ENCODE assay signal across 14 cellular contexts in the genomic region with DNA sequence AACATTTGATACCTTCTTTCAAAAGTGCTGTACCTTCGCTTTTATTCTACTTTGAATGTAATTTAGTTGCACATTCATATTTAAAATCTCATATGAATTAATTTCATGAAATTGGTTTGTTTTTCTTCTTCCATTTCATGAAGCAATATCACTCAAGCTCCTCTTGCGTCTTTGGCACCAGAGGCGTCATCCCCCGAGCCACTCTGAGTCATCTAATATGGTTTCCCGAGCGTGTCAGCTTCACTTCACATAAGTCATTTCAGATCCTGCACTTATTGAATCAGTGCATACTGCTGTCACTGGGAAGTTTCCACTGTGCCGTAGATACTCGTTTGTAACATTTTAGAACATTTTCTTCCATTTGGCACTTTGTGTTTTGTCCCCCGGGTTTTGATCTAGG. TPM values are rescaled to one million over a fixed set of nuclear protein-coding genes. Genes with fewer than 3 reads are reported as not detected.
A peak's percentile ranks its signal among the peaks of the same experiment; 100 is the strongest.
DNase-seq lines count a peak whose midpoint lies in the region; ATAC-seq and TF ChIP-seq lines count a peak whose summit lies in the region.
"Had no signal": no experiment of that assay in that cellular context is flagged by ENCODE, and none has a peak within 500 bp of the region (broad histone marks: within the 10 kb centered on the region; RNA-seq: fewer than 3 reads in every experiment).

No MANE protein-coding gene starts in this region.

- peak; percentile 73 for DNase-seq in MCF 10A (ENCODE audit: unreplicated experiment)
- no peak for DNase-seq in mammary epithelial cell
- peak; percentile 62 for DNase-seq in fibroblast of gingiva (ENCODE audit: low read depth)
- DNase-seq in Caco-2: no peak
- DNase-seq in NCI-H1092 (lab: John Stamatoyannopoulos, UW): no peak
- no peak for DNase-seq in lower lobe of right lung
- DNase-seq: effector CD4-positive, alpha-beta T cell; hippocampal formation; NCI-H2171 treated with DMSO at 0.1 percent for 48 hours; uterus had no signal

- no peak overlapping the region for H3K9ac ChIP-seq in mammary epithelial cell (ENCODE audit: insufficient read depth, low read length)
- H3K9ac ChIP-seq in OCI-LY3 (ENCODE audit: low read length): peak overlapping the region; percentile 37; the same call in 1 of the 2 replicates
- H3K9ac ChIP-seq: KMS-11 had no signal

- H3K36me3 Mint-ChIP-seq in MCF 10A (ENCODE audit: insufficient read depth, unreplicated experiment) (peaks cover 6% of the 10 kb centered on the region), Caco-2 (ENCODE audit: insufficient read depth, unreplicated experiment) (no peaks in the 10 kb centered on the region)
- peaks cover 5% of the 10 kb centered on the region for H3K36me3 Mint-ChIP-seq in stimulated activated memory B cell treated with anti-CD40 and anti-IgM and Interleukin-4, amounts not matched to agents 10 μg/mL and 1 μg/mL and 100 μg/mL, for 72 hours

- H3K27ac Mint-ChIP-seq in MCF 10A (ENCODE audit: low read depth, unreplicated experiment) (peak overlapping the region; percentile 61), Caco-2 (ENCODE audit: unreplicated experiment) (no peak overlapping the region)
- peak overlapping the region; percentile 31 for H3K27ac Mint-ChIP-seq in stimulated activated memory B cell treated with anti-CD40 and anti-IgM and Interleukin-4, amounts not matched to agents 10 μg/mL and 1 μg/mL and 100 μg/mL, for 72 hours

- H4K20me1 ChIP-seq in mammary epithelial cell (ENCODE audit: insufficient read depth, low read length) (no peaks in the 10 kb centered on the region), OCI-LY3 (ENCODE audit: insufficient read depth, low read length) (no peaks in the 10 kb centered on the region)

- intact Hi-C loops in MCF 10A (cut with micrococcal nuclease): no loop called here
- intact Hi-C loops in mammary epithelial cell (cut with micrococcal nuclease): no loop called here
- intact Hi-C loops in Caco-2 (cut with micrococcal nuclease; ENCODE audit: unreplicated experiment): no loop called here
- intact Hi-C loops in lower lobe of right lung (cut with DNase I): no loop called here

- no peaks in the 10 kb centered on the region for H3K9me3 ChIP-seq in mammary epithelial cell (replicated peaks; ENCODE audit: insufficient read depth, low read length)
- H3K9me3 ChIP-seq in OCI-LY3 (ENCODE audit: insufficient read depth, low read length): no peaks in the 10 kb centered on the region
- no peaks in the 10 kb centered on the region for H3K9me3 ChIP-seq in Caco-2
- H3K9me3 ChIP-seq in lower lobe of right lung: no peaks in the 10 kb centered on the region
- H3K9me3 ChIP-seq: uterus had no signal

- H3K4me1 Mint-ChIP-seq in MCF 10A (ENCODE audit: insufficient read depth, unreplicated experiment) (peaks cover 25% of the 10 kb centered on the region), Caco-2 (ENCODE audit: low read depth, unreplicated experiment) (no peaks in the 10 kb centered on the region)
- peaks cover 12% of the 10 kb centered on the region for H3K4me1 Mint-ChIP-seq in stimulated activated memory B cell treated with anti-CD40 and anti-IgM and Interleukin-4, amounts not matched to agents 10 μg/mL and 1 μg/mL and 100 μg/mL, for 72 hours

- H3K4me2 ChIP-seq in mammary epithelial cell (ENCODE audit: insufficient read depth, low read depth, low read length) (no peak overlapping the region), OCI-LY3 (ENCODE audit: low read length) (peak overlapping the region; percentile 55)
- H3K4me2 ChIP-seq: KMS-11 had no signal

- H3K4me3 Mint-ChIP-seq in MCF 10A (ENCODE audit: unreplicated experiment) (no peak overlapping the region), Caco-2 (ENCODE audit: unreplicated experiment) (no peak overlapping the region)
- no peak overlapping the region for H3K4me3 Mint-ChIP-seq in stimulated activated memory B cell treated with anti-CD40 and anti-IgM and Interleukin-4, amounts not matched to agents 10 μg/mL and 1 μg/mL and 100 μg/mL, for 72 hours

- H3K36me3 ChIP-seq in mammary epithelial cell (ENCODE audit: insufficient read depth, low read length): no peaks in the 10 kb centered on the region
- H3K36me3 ChIP-seq in OCI-LY3 (replicated peaks; ENCODE audit: low read depth, low read length): no peaks in the 10 kb centered on the region
- no peaks in the 10 kb centered on the region for H3K36me3 ChIP-seq in Caco-2 (ENCODE audit: control insufficient read depth, insufficient read depth, low read length)
- H3K36me3 ChIP-seq in lower lobe of right lung: no peaks in the 10 kb centered on the region
- H3K36me3 ChIP-seq: uterus had no signal

- no peaks in the 10 kb centered on the region for H3K27me3 ChIP-seq in mammary epithelial cell (ENCODE audit: insufficient read depth, low read length)
- H3K27me3 ChIP-seq in OCI-LY3 (ENCODE audit: low read depth, low read length): no peaks in the 10 kb centered on the region
- no peaks in the 10 kb centered on the region for H3K27me3 ChIP-seq in Caco-2 (replicated peaks; ENCODE audit: control insufficient read depth, insufficient read depth, low read length)
- no peaks in the 10 kb centered on the region for H3K27me3 ChIP-seq in lower lobe of right lung (ENCODE audit: low read depth)
- H3K27me3 ChIP-seq: uterus had no signal

- peak; percentile 55 for ATAC-seq in stimulated activated memory B cell treated with anti-CD40 and anti-IgM and Interleukin-4, amounts not matched to agents 10 μg/mL and 1 μg/mL and 100 μg/mL, for 72 hours
- ATAC-seq in lower lobe of right lung: no peak

- WGBS in mammary epithelial cell (ENCODE audit: low coverage, missing lambda C conversion rate): 97% methylated on average over 9 of the region's 9 CpGs

- no TSS peak for BruUV-seq in MCF 10A (replicated peaks; lab: Mats Ljungman, UMichigan)
- no TSS peak for BruUV-seq in mammary epithelial cell (replicated peaks; lab: Mats Ljungman, UMichigan)
- no TSS peak for BruUV-seq in Caco-2 (replicated peaks; lab: Mats Ljungman, UMichigan)

- in situ Hi-C loops in mammary epithelial cell (cut with MboI; ENCODE audit: low sequenced_read_pairs in 2 of 2): no loop called here

- H2AFZ ChIP-seq in mammary epithelial cell (ENCODE audit: low read depth, low read length) (no peak overlapping the region), OCI-LY3 (ENCODE audit: low read depth, low read length) (peak overlapping the region; percentile 9; the same call in 1 of the 2 replicates)

- no peak for TF ChIP-seq CTCF in MCF 10A (IDR thresholded peaks at IDR 0.05; ENCODE audit: unreplicated experiment)
- no peak for TF ChIP-seq CTCF in mammary epithelial cell (conservative IDR thresholded peaks at IDR 0.05 in 1 of 2, IDR thresholded peaks at IDR 0.05 in 1 of 2; ENCODE audit: extremely low read depth in 1 of 2, insufficient read depth in 1 of 2, low read depth in 1 of 2, low read length in 2 of 2)
- no peak for TF ChIP-seq CTCF in OCI-LY3 (IDR thresholded peaks at IDR 0.05; ENCODE audit: low read depth, low read length)
- no peak for TF ChIP-seq CTCF in Caco-2 (IDR thresholded peaks at IDR 0.05; ENCODE audit: insufficient read depth in 1 of 2, low read depth in 1 of 2, low read length in 1 of 2, severe bottlenecking in 1 of 2, unreplicated experiment in 1 of 2)
- TF ChIP-seq CTCF in lower lobe of right lung (IDR thresholded peaks at IDR 0.05): no peak

- H3K79me2 ChIP-seq in mammary epithelial cell (ENCODE audit: insufficient read depth, low read length) (peaks cover 3% of the 10 kb centered on the region), OCI-LY3 (ENCODE audit: low read length) (no peaks in the 10 kb centered on the region)

- POLR2A ChIA-PET in MCF 10A (lab: Yijun Ruan, JAX): interaction anchor here (1.3 kb wide), 1 partner anchor 10 kb away, joined by 5 read pairs; no protein-coding TSS in a partner anchor
- POLR2A ChIA-PET in Caco-2 (lab: Charles Lee): no interaction called here

- H3K4me3 ChIP-seq in mammary epithelial cell (replicated peaks in 1 of 3; ENCODE audit: insufficient read depth in 1 of 3, low read depth in 2 of 3, low read length in 3 of 3) (no peak overlapping the region), OCI-LY3 (ENCODE audit: low read length) (peak overlapping the region; percentile 12), Caco-2 (ENCODE audit: low read depth, low read length) (no peak overlapping the region), lower lobe of right lung (no peak overlapping the region)
- H3K4me3 ChIP-seq: lung, uterus had no signal

- H3K9me3 Mint-ChIP-seq in MCF 10A (ENCODE audit: unreplicated experiment) (no peaks in the 10 kb centered on the region), Caco-2 (ENCODE audit: unreplicated experiment) (no peaks in the 10 kb centered on the region)
- no peaks in the 10 kb centered on the region for H3K9me3 Mint-ChIP-seq in stimulated activated memory B cell treated with anti-CD40 and anti-IgM and Interleukin-4, amounts not matched to agents 10 μg/mL and 1 μg/mL and 100 μg/mL, for 72 hours

- H3K4me1 ChIP-seq in mammary epithelial cell (ENCODE audit: insufficient read depth, low read length) (peaks cover 17% of the 10 kb centered on the region), OCI-LY3 (ENCODE audit: low read length) (peaks cover 32% of the 10 kb centered on the region), Caco-2 (no peaks in the 10 kb centered on the region), lower lobe of right lung (peaks cover 14% of the 10 kb centered on the region)
- H3K4me1 ChIP-seq: uterus had no signal

- H3K27ac ChIP-seq in mammary epithelial cell (ENCODE audit: insufficient read depth, low read depth, low read length): no peak overlapping the region
- H3K27ac ChIP-seq in OCI-LY3 (ENCODE audit: low read length): peak overlapping the region; percentile 20
- H3K27ac ChIP-seq in lower lobe of right lung: no peak overlapping the region
- H3K27ac ChIP-seq: KMS-11, uterus had no signal

- dilution Hi-C loops in mammary epithelial cell (cut with HindIII; ENCODE audit: low sequenced_read_pairs): no loop called here

- H3K27me3 Mint-ChIP-seq in MCF 10A (ENCODE audit: insufficient read depth, unreplicated experiment) (no peaks in the 10 kb centered on the region), Caco-2 (ENCODE audit: insufficient read depth, unreplicated experiment) (no peaks in the 10 kb centered on the region)
- H3K27me3 Mint-ChIP-seq in stimulated activated memory B cell treated with anti-CD40 and anti-IgM and Interleukin-4, amounts not matched to agents 10 μg/mL and 1 μg/mL and 100 μg/mL, for 72 hours: no peaks in the 10 kb centered on the region

- CTCF ChIA-PET in MCF 10A (lab: Yijun Ruan, JAX): interaction anchor here (0.7 to 0.8 kb wide), 2 partner anchors 11 to 238 kb away, joined by 3 to 4 read pairs; no protein-coding TSS in a partner anchor
- CTCF ChIA-PET in mammary epithelial cell (lab: Charles Lee; ENCODE audit: low non-redundant PET): no interaction called here
- CTCF ChIA-PET in Caco-2 (lab: Charles Lee): no interaction called here

RNA-seq across cellular contexts. Expression of a gene that starts 52.4 kb away (rescaled TPM):
- total RNA-seq in MCF 10A (2022) (14.3 and 18.2 TPM in 2 replicates), mammary epithelial cell (10 to 100 TPM; 12.3 to 14.0 TPM), Caco-2 (2022) (4.7 and 4.8 TPM in 2 replicates), lower lobe of right lung (8.3 TPM)
- 7.2 TPM for polyA plus RNA-seq in mammary epithelial cell
- polyA minus RNA-seq in mammary epithelial cell: 6.9 TPM

Comparison
In these comparisons a context has a peak if more than half of its experiments do, and no peak if none do; other contexts are left out.
1. DNase-seq: peak in MCF 10A (single experiment) and fibroblast of gingiva (single experiment); none in mammary epithelial cell (single experiment), Caco-2 (0 of 2), NCI-H1092 (single experiment) and lower lobe of right lung (single experiment).